ENCODE assay signal across 1 cellular context in the genomic region with DNA sequence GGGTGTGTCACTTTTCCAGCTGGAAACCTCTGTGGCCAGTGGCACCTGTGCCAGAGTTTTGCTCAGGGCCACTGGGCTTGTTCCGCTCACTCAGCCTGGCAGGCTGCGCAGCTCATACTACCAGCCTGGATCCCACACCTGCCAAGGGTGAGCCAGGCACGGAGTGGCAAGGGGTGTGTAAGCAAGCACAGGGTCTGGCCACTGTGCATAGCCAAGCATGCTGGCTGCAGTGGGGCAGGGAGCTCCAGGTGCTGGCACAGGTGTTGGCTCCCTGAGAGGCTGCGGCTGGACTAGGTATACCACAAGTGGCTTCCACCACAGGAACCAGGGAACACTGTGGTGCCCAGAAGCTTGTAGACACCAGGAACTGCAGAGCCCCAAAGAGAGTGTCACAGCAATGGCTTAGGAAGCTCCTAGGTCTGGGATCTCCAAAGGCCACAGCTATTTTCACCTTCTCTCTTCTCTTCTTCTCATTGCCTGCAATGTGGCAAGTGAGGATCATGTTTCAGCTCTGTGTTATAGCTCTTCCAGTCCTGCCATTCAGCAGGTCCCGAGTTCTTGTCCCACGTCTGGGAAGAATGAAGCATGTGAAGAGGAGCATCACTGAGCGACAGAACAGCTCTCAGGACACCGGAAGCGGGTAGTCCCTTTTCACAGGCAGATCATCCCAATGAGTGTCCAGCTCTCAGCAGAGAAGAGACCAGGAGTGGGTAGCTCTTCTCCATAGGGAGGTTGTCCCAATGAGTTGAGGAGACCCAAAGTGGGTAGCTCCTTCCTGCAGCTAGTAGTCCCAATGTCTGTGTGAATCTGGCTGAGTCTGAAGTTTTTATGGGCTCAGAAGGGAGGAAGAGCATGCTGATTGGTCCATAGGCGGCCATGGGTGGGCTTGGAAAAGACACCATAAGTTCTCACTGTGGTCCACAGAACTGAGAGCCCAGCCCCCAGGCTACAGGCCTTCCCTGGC.
TF ChIP-seq lines count a peak whose summit lies in the region.

No MANE protein-coding gene starts in this region.

TF ChIP-seq in GM23338, 12 proteins besides CTCF, POLR2A, EP300 and RAD21 (continued from another document):
- TF ChIP-seq, protein P1, sequence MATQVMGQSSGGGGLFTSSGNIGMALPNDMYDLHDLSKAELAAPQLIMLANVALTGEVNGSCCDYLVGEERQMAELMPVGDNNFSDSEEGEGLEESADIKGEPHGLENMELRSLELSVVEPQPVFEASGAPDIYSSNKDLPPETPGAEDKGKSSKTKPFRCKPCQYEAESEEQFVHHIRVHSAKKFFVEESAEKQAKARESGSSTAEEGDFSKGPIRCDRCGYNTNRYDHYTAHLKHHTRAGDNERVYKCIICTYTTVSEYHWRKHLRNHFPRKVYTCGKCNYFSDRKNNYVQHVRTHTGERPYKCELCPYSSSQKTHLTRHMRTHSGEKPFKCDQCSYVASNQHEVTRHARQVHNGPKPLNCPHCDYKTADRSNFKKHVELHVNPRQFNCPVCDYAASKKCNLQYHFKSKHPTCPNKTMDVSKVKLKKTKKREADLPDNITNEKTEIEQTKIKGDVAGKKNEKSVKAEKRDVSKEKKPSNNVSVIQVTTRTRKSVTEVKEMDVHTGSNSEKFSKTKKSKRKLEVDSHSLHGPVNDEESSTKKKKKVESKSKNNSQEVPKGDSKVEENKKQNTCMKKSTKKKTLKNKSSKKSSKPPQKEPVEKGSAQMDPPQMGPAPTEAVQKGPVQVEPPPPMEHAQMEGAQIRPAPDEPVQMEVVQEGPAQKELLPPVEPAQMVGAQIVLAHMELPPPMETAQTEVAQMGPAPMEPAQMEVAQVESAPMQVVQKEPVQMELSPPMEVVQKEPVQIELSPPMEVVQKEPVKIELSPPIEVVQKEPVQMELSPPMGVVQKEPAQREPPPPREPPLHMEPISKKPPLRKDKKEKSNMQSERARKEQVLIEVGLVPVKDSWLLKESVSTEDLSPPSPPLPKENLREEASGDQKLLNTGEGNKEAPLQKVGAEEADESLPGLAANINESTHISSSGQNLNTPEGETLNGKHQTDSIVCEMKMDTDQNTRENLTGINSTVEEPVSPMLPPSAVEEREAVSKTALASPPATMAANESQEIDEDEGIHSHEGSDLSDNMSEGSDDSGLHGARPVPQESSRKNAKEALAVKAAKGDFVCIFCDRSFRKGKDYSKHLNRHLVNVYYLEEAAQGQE (IDR thresholded peaks at IDR 0.05; ENCODE audit: unreplicated experiment) = no peak
- no peak for TF ChIP-seq STAT1 (IDR thresholded peaks at IDR 0.05; ENCODE audit: unreplicated experiment)
